ENCODE assay signal across 1 cellular context in the genomic region with DNA sequence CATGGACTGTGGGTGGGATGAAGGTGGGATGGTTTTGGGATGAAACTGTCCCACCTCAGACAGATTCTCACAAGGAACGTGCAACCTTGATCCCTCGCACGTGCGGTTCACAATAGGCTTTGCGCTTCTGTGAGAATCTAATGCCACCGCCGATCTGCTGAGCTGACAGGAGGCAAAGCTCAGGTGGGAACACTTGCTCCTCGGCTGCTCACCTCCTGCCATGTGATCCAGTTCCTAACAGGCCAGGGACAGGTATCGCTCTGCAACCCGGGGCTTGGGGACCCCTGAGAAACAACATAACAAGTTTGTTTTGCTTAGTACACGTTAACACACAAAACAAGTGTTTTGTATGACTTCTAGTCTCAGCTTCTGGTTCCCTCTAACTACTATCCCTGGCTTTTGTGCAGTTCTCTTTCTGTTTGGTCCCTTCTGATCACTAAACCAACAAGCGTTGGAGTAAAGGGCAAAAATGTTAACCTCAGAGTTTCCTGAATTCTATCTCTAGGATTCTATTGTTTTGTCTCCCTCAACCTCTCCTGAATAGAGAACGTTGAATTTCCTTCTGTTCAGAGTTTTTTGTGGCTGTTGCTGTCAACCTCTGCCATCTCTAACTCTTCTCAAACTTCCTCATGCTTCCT.
TF ChIP-seq lines count a peak whose summit lies in the region.

No MANE protein-coding gene starts in this region.

TF ChIP-seq in HepG2, 621 proteins besides CTCF, POLR2A, EP300 and RAD21 (continued from another document):
- TF ChIP-seq, protein P1, sequence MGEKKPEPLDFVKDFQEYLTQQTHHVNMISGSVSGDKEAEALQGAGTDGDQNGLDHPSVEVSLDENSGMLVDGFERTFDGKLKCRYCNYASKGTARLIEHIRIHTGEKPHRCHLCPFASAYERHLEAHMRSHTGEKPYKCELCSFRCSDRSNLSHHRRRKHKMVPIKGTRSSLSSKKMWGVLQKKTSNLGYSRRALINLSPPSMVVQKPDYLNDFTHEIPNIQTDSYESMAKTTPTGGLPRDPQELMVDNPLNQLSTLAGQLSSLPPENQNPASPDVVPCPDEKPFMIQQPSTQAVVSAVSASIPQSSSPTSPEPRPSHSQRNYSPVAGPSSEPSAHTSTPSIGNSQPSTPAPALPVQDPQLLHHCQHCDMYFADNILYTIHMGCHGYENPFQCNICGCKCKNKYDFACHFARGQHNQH (CRISPR knock-in tag; IDR thresholded peaks at IDR 0.05), result no peak
- TF ChIP-seq NFRKB (IDR thresholded peaks at IDR 0.05) (no peak), ZNF251 (CRISPR knock-in tag; IDR thresholded peaks at IDR 0.05) (no peak), KLF13 (CRISPR knock-in tag; IDR thresholded peaks at IDR 0.05) (no peak), FOXJ3 (CRISPR knock-in tag; IDR thresholded peaks at IDR 0.05; ENCODE audit: borderline replicate concordance) (no peak), ZNF431 (CRISPR knock-in tag; IDR thresholded peaks at IDR 0.05; ENCODE audit: borderline replicate concordance, low read depth) (no peak), DNMT3B (CRISPR knock-in tag; conservative IDR thresholded peaks at IDR 0.05) (no peak), ZNF746 (CRISPR knock-in tag; IDR thresholded peaks at IDR 0.05) (no peak), TBP (CRISPR knock-in tag; IDR thresholded peaks at IDR 0.05) (no peak), FOXM1 (CRISPR knock-in tag; IDR thresholded peaks at IDR 0.05) (no peak), SNAPC2 (CRISPR knock-in tag; IDR thresholded peaks at IDR 0.05) (no peak)
- TF ChIP-seq, protein P2, sequence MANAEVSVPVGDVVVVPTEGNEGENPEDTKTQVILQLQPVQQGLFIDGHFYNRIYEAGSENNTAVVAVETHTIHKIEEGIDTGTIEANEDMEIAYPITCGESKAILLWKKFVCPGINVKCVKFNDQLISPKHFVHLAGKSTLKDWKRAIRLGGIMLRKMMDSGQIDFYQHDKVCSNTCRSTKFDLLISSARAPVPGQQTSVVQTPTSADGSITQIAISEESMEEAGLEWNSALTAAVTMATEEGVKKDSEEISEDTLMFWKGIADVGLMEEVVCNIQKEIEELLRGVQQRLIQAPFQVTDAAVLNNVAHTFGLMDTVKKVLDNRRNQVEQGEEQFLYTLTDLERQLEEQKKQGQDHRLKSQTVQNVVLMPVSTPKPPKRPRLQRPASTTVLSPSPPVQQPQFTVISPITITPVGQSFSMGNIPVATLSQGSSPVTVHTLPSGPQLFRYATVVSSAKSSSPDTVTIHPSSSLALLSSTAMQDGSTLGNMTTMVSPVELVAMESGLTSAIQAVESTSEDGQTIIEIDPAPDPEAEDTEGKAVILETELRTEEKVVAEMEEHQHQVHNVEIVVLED (CRISPR knock-in tag; IDR thresholded peaks at IDR 0.05; ENCODE audit: borderline replicate concordance), result no peak
